In the genomic region with DNA sequence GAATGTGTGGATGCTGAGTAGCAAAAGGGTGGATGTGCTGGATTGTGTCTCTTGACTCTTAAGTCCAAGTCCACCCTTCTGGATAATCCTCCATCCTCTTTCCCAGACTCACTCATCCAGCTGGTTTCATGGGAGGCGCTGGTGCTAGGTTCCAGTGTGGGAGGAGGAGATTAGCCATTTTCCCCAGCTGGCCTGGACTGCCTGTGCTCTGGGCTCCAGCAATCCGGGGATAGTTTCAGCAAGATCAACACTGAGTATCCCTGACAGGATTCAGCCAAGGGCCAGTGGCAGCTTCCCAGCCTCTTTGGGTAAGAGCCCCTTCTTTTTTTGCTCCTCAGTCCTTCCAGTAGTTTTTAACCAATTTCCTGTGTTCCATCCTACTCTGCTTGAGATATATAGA, we compare ENCODE assay signal across 1 cellular context.
TF ChIP-seq lines count a peak whose summit lies in the region.

No MANE protein-coding gene starts in this region.

TF ChIP-seq in GM23338, 12 proteins besides CTCF, POLR2A, EP300 and RAD21:
- TF ChIP-seq, protein P1, sequence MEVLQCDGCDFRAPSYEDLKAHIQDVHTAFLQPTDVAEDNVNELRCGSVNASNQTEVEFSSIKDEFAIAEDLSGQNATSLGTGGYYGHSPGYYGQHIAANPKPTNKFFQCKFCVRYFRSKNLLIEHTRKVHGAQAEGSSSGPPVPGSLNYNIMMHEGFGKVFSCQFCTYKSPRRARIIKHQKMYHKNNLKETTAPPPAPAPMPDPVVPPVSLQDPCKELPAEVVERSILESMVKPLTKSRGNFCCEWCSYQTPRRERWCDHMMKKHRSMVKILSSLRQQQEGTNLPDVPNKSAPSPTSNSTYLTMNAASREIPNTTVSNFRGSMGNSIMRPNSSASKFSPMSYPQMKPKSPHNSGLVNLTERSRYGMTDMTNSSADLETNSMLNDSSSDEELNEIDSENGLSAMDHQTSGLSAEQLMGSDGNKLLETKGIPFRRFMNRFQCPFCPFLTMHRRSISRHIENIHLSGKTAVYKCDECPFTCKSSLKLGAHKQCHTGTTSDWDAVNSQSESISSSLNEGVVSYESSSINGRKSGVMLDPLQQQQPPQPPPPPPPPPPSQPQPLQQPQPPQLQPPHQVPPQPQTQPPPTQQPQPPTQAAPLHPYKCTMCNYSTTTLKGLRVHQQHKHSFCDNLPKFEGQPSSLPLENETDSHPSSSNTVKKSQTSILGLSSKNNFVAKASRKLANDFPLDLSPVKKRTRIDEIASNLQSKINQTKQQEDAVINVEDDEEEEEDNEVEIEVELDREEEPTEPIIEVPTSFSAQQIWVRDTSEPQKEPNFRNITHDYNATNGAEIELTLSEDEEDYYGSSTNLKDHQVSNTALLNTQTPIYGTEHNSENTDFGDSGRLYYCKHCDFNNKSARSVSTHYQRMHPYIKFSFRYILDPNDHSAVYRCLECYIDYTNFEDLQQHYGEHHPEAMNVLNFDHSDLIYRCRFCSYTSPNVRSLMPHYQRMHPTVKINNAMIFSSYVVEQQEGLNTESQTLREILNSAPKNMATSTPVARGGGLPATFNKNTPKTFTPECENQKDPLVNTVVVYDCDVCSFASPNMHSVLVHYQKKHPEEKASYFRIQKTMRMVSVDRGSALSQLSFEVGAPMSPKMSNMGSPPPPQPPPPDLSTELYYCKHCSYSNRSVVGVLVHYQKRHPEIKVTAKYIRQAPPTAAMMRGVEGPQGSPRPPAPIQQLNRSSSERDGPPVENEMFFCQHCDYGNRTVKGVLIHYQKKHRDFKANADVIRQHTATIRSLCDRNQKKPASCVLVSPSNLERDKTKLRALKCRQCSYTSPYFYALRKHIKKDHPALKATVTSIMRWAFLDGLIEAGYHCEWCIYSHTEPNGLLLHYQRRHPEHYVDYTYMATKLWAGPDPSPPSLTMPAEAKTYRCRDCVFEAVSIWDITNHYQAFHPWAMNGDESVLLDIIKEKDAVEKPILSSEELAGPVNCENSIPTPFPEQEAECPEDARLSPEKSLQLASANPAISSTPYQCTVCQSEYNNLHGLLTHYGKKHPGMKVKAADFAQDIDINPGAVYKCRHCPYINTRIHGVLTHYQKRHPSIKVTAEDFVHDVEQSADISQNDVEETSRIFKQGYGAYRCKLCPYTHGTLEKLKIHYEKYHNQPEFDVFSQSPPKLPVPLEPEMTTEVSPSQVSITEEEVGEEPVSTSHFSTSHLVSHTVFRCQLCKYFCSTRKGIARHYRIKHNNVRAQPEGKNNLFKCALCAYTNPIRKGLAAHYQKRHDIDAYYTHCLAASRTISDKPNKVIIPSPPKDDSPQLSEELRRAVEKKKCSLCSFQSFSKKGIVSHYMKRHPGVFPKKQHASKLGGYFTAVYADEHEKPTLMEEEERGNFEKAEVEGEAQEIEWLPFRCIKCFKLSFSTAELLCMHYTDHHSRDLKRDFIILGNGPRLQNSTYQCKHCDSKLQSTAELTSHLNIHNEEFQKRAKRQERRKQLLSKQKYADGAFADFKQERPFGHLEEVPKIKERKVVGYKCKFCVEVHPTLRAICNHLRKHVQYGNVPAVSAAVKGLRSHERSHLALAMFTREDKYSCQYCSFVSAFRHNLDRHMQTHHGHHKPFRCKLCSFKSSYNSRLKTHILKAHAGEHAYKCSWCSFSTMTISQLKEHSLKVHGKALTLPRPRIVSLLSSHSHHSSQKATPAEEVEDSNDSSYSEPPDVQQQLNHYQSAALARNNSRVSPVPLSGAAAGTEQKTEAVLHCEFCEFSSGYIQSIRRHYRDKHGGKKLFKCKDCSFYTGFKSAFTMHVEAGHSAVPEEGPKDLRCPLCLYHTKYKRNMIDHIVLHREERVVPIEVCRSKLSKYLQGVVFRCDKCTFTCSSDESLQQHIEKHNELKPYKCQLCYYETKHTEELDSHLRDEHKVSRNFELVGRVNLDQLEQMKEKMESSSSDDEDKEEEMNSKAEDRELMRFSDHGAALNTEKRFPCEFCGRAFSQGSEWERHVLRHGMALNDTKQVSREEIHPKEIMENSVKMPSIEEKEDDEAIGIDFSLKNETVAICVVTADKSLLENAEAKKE (CRISPR knock-in tag; IDR thresholded peaks at IDR 0.05), result no peak
- TF ChIP-seq NANOG (IDR thresholded peaks at IDR 0.05; ENCODE audit: borderline replicate concordance) (no peak), POLR2AphosphoS5 (IDR thresholded peaks at IDR 0.05; ENCODE audit: low read depth) (no peak), JUNB (IDR thresholded peaks at IDR 0.05; ENCODE audit: unreplicated experiment) (no peak), ZNF331 (CRISPR knock-in tag; IDR thresholded peaks at IDR 0.05; ENCODE audit: low read depth) (no peak), ZNF114 (CRISPR knock-in tag; IDR thresholded peaks at IDR 0.05) (no peak), EZH2 (IDR thresholded peaks at IDR 0.05; ENCODE audit: low read depth, unreplicated experiment) (no peak)
- TF ChIP-seq, protein P2, sequence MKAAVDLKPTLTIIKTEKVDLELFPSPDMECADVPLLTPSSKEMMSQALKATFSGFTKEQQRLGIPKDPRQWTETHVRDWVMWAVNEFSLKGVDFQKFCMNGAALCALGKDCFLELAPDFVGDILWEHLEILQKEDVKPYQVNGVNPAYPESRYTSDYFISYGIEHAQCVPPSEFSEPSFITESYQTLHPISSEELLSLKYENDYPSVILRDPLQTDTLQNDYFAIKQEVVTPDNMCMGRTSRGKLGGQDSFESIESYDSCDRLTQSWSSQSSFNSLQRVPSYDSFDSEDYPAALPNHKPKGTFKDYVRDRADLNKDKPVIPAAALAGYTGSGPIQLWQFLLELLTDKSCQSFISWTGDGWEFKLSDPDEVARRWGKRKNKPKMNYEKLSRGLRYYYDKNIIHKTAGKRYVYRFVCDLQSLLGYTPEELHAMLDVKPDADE (IDR thresholded peaks at IDR 0.05), result no peak
- TF ChIP-seq, protein P3, sequence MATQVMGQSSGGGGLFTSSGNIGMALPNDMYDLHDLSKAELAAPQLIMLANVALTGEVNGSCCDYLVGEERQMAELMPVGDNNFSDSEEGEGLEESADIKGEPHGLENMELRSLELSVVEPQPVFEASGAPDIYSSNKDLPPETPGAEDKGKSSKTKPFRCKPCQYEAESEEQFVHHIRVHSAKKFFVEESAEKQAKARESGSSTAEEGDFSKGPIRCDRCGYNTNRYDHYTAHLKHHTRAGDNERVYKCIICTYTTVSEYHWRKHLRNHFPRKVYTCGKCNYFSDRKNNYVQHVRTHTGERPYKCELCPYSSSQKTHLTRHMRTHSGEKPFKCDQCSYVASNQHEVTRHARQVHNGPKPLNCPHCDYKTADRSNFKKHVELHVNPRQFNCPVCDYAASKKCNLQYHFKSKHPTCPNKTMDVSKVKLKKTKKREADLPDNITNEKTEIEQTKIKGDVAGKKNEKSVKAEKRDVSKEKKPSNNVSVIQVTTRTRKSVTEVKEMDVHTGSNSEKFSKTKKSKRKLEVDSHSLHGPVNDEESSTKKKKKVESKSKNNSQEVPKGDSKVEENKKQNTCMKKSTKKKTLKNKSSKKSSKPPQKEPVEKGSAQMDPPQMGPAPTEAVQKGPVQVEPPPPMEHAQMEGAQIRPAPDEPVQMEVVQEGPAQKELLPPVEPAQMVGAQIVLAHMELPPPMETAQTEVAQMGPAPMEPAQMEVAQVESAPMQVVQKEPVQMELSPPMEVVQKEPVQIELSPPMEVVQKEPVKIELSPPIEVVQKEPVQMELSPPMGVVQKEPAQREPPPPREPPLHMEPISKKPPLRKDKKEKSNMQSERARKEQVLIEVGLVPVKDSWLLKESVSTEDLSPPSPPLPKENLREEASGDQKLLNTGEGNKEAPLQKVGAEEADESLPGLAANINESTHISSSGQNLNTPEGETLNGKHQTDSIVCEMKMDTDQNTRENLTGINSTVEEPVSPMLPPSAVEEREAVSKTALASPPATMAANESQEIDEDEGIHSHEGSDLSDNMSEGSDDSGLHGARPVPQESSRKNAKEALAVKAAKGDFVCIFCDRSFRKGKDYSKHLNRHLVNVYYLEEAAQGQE (IDR thresholded peaks at IDR 0.05; ENCODE audit: unreplicated experiment), result no peak
